ENCODE assay signal across 26 cellular contexts in the genomic region with DNA sequence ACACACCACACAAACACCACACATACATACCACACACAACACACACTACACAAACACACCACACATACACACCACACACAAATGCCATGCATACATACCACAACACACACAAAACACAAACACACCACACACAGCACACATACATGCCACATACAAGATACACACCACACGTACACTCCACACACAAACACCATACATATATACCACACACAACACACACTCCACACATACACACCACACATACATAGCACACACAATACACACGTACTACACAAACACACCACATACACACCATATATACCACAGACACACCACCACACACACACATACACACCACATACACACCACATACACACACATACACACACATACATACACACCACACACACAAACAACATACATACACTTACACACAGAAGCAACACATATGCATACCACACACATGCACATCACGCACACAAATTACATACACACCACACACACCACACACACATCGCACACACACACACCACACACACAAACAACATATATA. TPM values are rescaled to one million over a fixed set of nuclear protein-coding genes. Genes with fewer than 3 reads are reported as not detected.
DNase-seq lines count a peak whose midpoint lies in the region; ATAC-seq, FAIRE-seq and TF ChIP-seq lines count a peak whose summit lies in the region.
"Had no signal": no experiment of that assay in that cellular context is flagged by ENCODE, and none has a peak within 500 bp of the region (broad histone marks: within the 10 kb centered on the region; RNA-seq: fewer than 3 reads in every experiment).

No MANE protein-coding gene starts in this region.

- H3K9ac ChIP-seq in HepG2 (ENCODE audit: insufficient read depth, low read depth, low read length) = no peak overlapping the region

- no peak overlapping the region for H3K27ac ChIP-seq in HepG2 (ENCODE audit: extremely low read length, insufficient read depth, low read length)
- no peak overlapping the region for H3K27ac ChIP-seq in right lobe of liver

- no peak for TF ChIP-seq RAD21 in HepG2 (CRISPR knock-in tag; IDR thresholded peaks at IDR 0.05)

- no peaks in the 10 kb centered on the region for H3K9me3 ChIP-seq in HepG2 (ENCODE audit: low read length)
- H3K9me3 ChIP-seq in right lobe of liver = no peaks in the 10 kb centered on the region
- H3K9me3 ChIP-seq: BE2C, transverse colon had no signal

- H2AFZ ChIP-seq in HepG2 (ENCODE audit: low read length) = no peak overlapping the region

- H3K4me3 ChIP-seq in HepG2 (replicated peaks in 1 of 3; ENCODE audit: insufficient read depth in 1 of 3, low read depth in 2 of 3, low read length in 3 of 3) (no peak overlapping the region), right lobe of liver (no peak overlapping the region), epithelial cell of esophagus (ENCODE audit: low read length) (peak overlapping the region; percentile 41)
- H3K4me3 ChIP-seq: transverse colon had no signal

- WGBS in HepG2 (ENCODE audit: low lambda C conversion rate) = 78% methylated on average over 4 of the region's 4 CpGs
- 92% methylated on average over 4 of the region's 4 CpGs for WGBS in right lobe of liver (ENCODE audit: insufficient coverage, low coverage, low lambda C conversion rate, missing lambda C conversion rate)

- H3K36me3 ChIP-seq in HepG2 (replicated peaks in 1 of 2; ENCODE audit: control insufficient read depth in 1 of 2, insufficient read depth in 2 of 2, low read length in 2 of 2) = no peaks in the 10 kb centered on the region
- H3K36me3 ChIP-seq in right lobe of liver = no peaks in the 10 kb centered on the region
- H3K36me3 ChIP-seq: BE2C, transverse colon had no signal

- no peak overlapping the region for H3K4me3 Mint-ChIP-seq in neural crest cell
- no peak overlapping the region for H3K4me3 Mint-ChIP-seq in progenitor cell of endocrine pancreas (ENCODE audit: low read depth)
- H3K4me3 Mint-ChIP-seq: activated CD8-positive, alpha-beta T cell treated with anti-CD3 and anti-CD28 coated beads for 36 hours; memory B cell; natural killer cell treated with Interleukin-12 subunit alpha and Interleukin-12 subunit beta and Interleukin-15 and Interleukin-18, amount 100 ng/mL, for 72 hours; T-helper 1 cell treated with Interleukin-12 subunit alpha and Interleukin-12 subunit beta and Interleukin-4 antibody, amounts not matched to agents 30 μg/mL and 1 μg/mL, for 36 hours had no signal

- H4K20me1 ChIP-seq in HepG2 (ENCODE audit: insufficient read depth, low read length) = no peaks in the 10 kb centered on the region

- peaks cover 6% of the 10 kb centered on the region for H3K9me3 Mint-ChIP-seq in neural crest cell
- no peaks in the 10 kb centered on the region for H3K9me3 Mint-ChIP-seq in progenitor cell of endocrine pancreas (ENCODE audit: low read depth)
- H3K9me3 Mint-ChIP-seq: activated CD8-positive, alpha-beta T cell treated with anti-CD3 and anti-CD28 coated beads for 36 hours; memory B cell; natural killer cell treated with Interleukin-12 subunit alpha and Interleukin-12 subunit beta and Interleukin-15 and Interleukin-18, amount 100 ng/mL, for 72 hours; T-helper 1 cell treated with Interleukin-12 subunit alpha and Interleukin-12 subunit beta and Interleukin-4 antibody, amounts not matched to agents 30 μg/mL and 1 μg/mL, for 36 hours had no signal

- FAIRE-seq in HepG2 (lab: Jason Lieb, UNC) = no peak
- FAIRE-seq: D721Med, endometrium, H54 had no signal

- in situ Hi-C loops in HepG2 (cut with HindIII; ENCODE audit: extremely low pct_ligation_motif_present, low pct_unique_long_range_greater_than_20kb) = no loop called here

- no TSS peak for BruUV-seq in HepG2 (replicated peaks; lab: Mats Ljungman, UMichigan)

- CTCF ChIA-PET in HepG2 (lab: Yijun Ruan, JAX; ENCODE audit: low intra/inter-chr PET ratio, low total read pairs) = no interaction called here

- H3K4me1 ChIP-seq in HepG2 (ENCODE audit: insufficient read depth, low read length) = peaks cover 6% of the 10 kb centered on the region
- peaks cover 0 to 8% (median 0%) of the 10 kb centered on the region in 4 donors for H3K4me1 ChIP-seq in right lobe of liver
- H3K4me1 ChIP-seq: BE2C had no signal

- H3K79me2 ChIP-seq in HepG2 (ENCODE audit: insufficient read depth, low read length) = no peaks in the 10 kb centered on the region

- intact Hi-C loops in HepG2 (cut with micrococcal nuclease; ENCODE audit: unreplicated experiment) (no loop called here), right lobe of liver (cut with DNase I) (no loop called here)

- H3K4me1 Mint-ChIP-seq in neural crest cell (peaks cover 41% of the 10 kb centered on the region), progenitor cell of endocrine pancreas (ENCODE audit: low read depth) (no peaks in the 10 kb centered on the region)

- no peak overlapping the region for H3K4me2 ChIP-seq in HepG2 (ENCODE audit: low read depth, low read length)

- peaks cover 3% of the 10 kb centered on the region for H3K27me3 Mint-ChIP-seq in neural crest cell (ENCODE audit: low read depth)
- H3K27me3 Mint-ChIP-seq in progenitor cell of endocrine pancreas = peaks cover 22% of the 10 kb centered on the region

- POLR2A ChIA-PET in HepG2 (lab: Yijun Ruan, JAX) = no interaction called here

- TF ChIP-seq CTCF in HepG2 (CRISPR knock-in tag; IDR thresholded peaks at IDR 0.05) (no peak), right lobe of liver (IDR thresholded peaks at IDR 0.05) (no peak), epithelial cell of esophagus (IDR thresholded peaks at IDR 0.05; ENCODE audit: insufficient read depth, low read depth, low read length, missing control alignments) (no peak), neural crest cell (conservative IDR thresholded peaks at IDR 0.05) (no peak), progenitor cell of endocrine pancreas (IDR thresholded peaks at IDR 0.05; ENCODE audit: unreplicated experiment) (no peak)

- DNase-seq in HepG2 (ENCODE audit: low spot score) = no peak
- no peak for DNase-seq in right lobe of liver
- peak; percentile 14 for DNase-seq in epithelial cell of esophagus (ENCODE audit: low read depth)
- no peak for DNase-seq in neural crest cell (ENCODE audit: low read depth, low spot score)
- no peak for DNase-seq in SW480 (ENCODE audit: low spot score)
- DNase-seq in progenitor cell of endocrine pancreas (ENCODE audit: low spot score, unreplicated experiment) = no peak
- DNase-seq in middle frontal gyrus (ENCODE audit: extremely low spot score, low spot score) = no peak
- no peak for DNase-seq in T-helper 1 cell
- DNase-seq: activated CD8-positive, alpha-beta T cell treated with anti-CD3 and anti-CD28 coated beads for 36 hours; activated naive CD4-positive, alpha-beta T cell treated with Interleukin-2 at 50 U/mL for 16 hours; activated T-cell treated with anti-CD3 and anti-CD28 coated beads, Interleukin-2, amount 50 U/mL, for 1 hour; amygdala; BE2C; foreskin melanocyte; MM.1S; NCI-H146; NCI-H774; OCI-M1; transverse colon had no signal

- no peak for TF ChIP-seq EP300 in HepG2 (IDR thresholded peaks at IDR 0.05; ENCODE audit: low read depth in 2 of 2, low read length in 2 of 2)
- TF ChIP-seq EP300 in HepG2 (CRISPR knock-in tag; IDR thresholded peaks at IDR 0.05; ENCODE audit: borderline replicate concordance) = no peak

- H3K27ac Mint-ChIP-seq in neural crest cell (ENCODE audit: unreplicated experiment) (peak overlapping the region; percentile 55), progenitor cell of endocrine pancreas (no peak overlapping the region)
- H3K27ac Mint-ChIP-seq: activated CD8-positive, alpha-beta T cell treated with anti-CD3 and anti-CD28 coated beads for 36 hours; memory B cell; natural killer cell treated with Interleukin-12 subunit alpha and Interleukin-12 subunit beta and Interleukin-15 and Interleukin-18, amount 100 ng/mL, for 72 hours; T-helper 1 cell treated with Interleukin-12 subunit alpha and Interleukin-12 subunit beta and Interleukin-4 antibody, amounts not matched to agents 30 μg/mL and 1 μg/mL, for 36 hours had no signal

- ATAC-seq in HepG2 (no peak), right lobe of liver (no peak)
- ATAC-seq: activated CD8-positive, alpha-beta T cell treated with anti-CD3 and anti-CD28 coated beads for 36 hours; natural killer cell treated with Interleukin-12 subunit alpha and Interleukin-12 subunit beta and Interleukin-15 and Interleukin-18, amount 100 ng/mL, for 72 hours had no signal

- H3K36me3 Mint-ChIP-seq in neural crest cell (ENCODE audit: low read depth) = peaks cover 5% of the 10 kb centered on the region
- no peaks in the 10 kb centered on the region for H3K36me3 Mint-ChIP-seq in progenitor cell of endocrine pancreas (ENCODE audit: insufficient read depth)
- H3K36me3 Mint-ChIP-seq: memory B cell; natural killer cell treated with Interleukin-12 subunit alpha and Interleukin-12 subunit beta and Interleukin-15 and Interleukin-18, amount 100 ng/mL, for 72 hours had no signal

- peaks cover 0 to 10% of the 10 kb centered on the region in 2 experiments; a peak in 3 of 5 replicates for H3K27me3 ChIP-seq in HepG2 (ENCODE audit: control insufficient read depth in 1 of 2, insufficient read depth in 2 of 2, low read length in 2 of 2)
- H3K27me3 ChIP-seq in right lobe of liver = no peaks in the 10 kb centered on the region
- H3K27me3 ChIP-seq: BE2C, transverse colon had no signal

- TF ChIP-seq POLR2A in HepG2 (IDR thresholded peaks at IDR 0.05; ENCODE audit: insufficient read depth in 1 of 2, low read depth in 2 of 2, low read length in 2 of 2) (no peak), right lobe of liver (IDR thresholded peaks at IDR 0.05) (no peak)

RNA-seq across cellular contexts. Expression of gene RAB7B, which starts 1.1 kb away (rescaled TPM):
- 0.34 and 0.46 TPM in 2 replicates for total RNA-seq in HepG2 (2016; rRNA removed; fragmentation: Illumina TruSeq; extraction: Trizol)
- total RNA-seq in HepG2 (2016; cell fraction: cytosol; rRNA removed; fragmentation: Illumina TruSeq; extraction: Trizol; ENCODE audit: low read depth) = not detected in 2 replicates
- 0.32 and 0.49 TPM in 2 replicates for total RNA-seq in HepG2 (2016; cell fraction: insoluble cytoplasmic fraction; rRNA removed; fragmentation: Illumina TruSeq; extraction: Trizol)
- total RNA-seq in HepG2 (2016; cell fraction: membrane; rRNA removed; fragmentation: Illumina TruSeq; extraction: Trizol) = 0.22 TPM in 1 of 2 replicates, not detected in the other
- 0.19 and 0.28 TPM in 2 replicates for total RNA-seq in HepG2 (2016; cell fraction: nucleus; rRNA removed; fragmentation: Illumina TruSeq; extraction: Trizol)
- 0.05 and 0.39 TPM in 2 replicates for polyA plus RNA-seq in HepG2 (2011; rRNA removed)
- polyA plus RNA-seq in HepG2 (2011; cell fraction: cytosol; rRNA removed) = 0.09 and 0.19 TPM in 2 replicates
- 0.31 and 0.34 TPM in 2 replicates for polyA plus RNA-seq in HepG2 (2011; cell fraction: nucleus; rRNA removed)
- polyA plus RNA-seq in HepG2 (2012) = not detected in 2 replicates
- polyA plus RNA-seq in HepG2 (2016; cell fraction: cytosol; fragmentation: Illumina TruSeq; extraction: Trizol; ENCODE audit: low read depth) = 0.06 and 0.08 TPM in 2 replicates
- 0.50 and 0.66 TPM in 2 replicates for polyA plus RNA-seq in HepG2 (2016; cell fraction: insoluble cytoplasmic fraction; fragmentation: Illumina TruSeq; extraction: Trizol; ENCODE audit: low read depth)
- polyA plus RNA-seq in HepG2 (2016; cell fraction: membrane; fragmentation: Illumina TruSeq; extraction: Trizol; ENCODE audit: low read depth) = 0.10 TPM in 1 of 2 replicates, not detected in the other
- polyA plus RNA-seq in HepG2 (2016; cell fraction: nucleus; fragmentation: Illumina TruSeq; extraction: Trizol; ENCODE audit: insufficient read depth, low read depth) = 0.24 TPM in 1 of 2 replicates, not detected in the other
- polyA minus RNA-seq in HepG2 (2011; rRNA and poly(A)+ RNA removed; ENCODE audit: low replicate concordance) = 0.12 TPM in 1 of 2 replicates, not detected in the other
- not detected in 2 replicates for polyA minus RNA-seq in HepG2 (2011; cell fraction: cytosol; rRNA and poly(A)+ RNA removed)
- not detected in 2 replicates for polyA minus RNA-seq in HepG2 (2011; cell fraction: nucleus; rRNA and poly(A)+ RNA removed)
- 1 to 10 TPM in 1 of 6 experiments, under 1 TPM in 5; 0.14 to 1.4 (median 0.37) TPM for total RNA-seq in right lobe of liver
- 4.4 and 4.5 TPM in 2 replicates for total RNA-seq in neural crest cell
- total RNA-seq in progenitor cell of endocrine pancreas = 0.13 TPM in 1 of 2 replicates, not detected in the other
- total RNA-seq: activated CD8-positive, alpha-beta T cell treated with anti-CD3 and anti-CD28 coated beads for 36 hours; natural killer cell treated with Interleukin-12 subunit alpha and Interleukin-12 subunit beta and Interleukin-15 and Interleukin-18, amount 100 ng/mL, for 72 hours had no signal

RNA-seq across cellular contexts. Expression of gene CTSE, which starts 19.4 kb away (rescaled TPM):
- 0.69 and 0.95 TPM in 2 replicates for total RNA-seq in HepG2 (2016; rRNA removed; fragmentation: Illumina TruSeq; extraction: Trizol)
- total RNA-seq in HepG2 (2016; cell fraction: cytosol; rRNA removed; fragmentation: Illumina TruSeq; extraction: Trizol; ENCODE audit: low read depth) = 0.18 and 0.20 TPM in 2 replicates
- total RNA-seq in HepG2 (2016; cell fraction: insoluble cytoplasmic fraction; rRNA removed; fragmentation: Illumina TruSeq; extraction: Trizol) = 0.62 and 0.76 TPM in 2 replicates
- total RNA-seq in HepG2 (2016; cell fraction: membrane; rRNA removed; fragmentation: Illumina TruSeq; extraction: Trizol) = 0.19 and 0.48 TPM in 2 replicates
- 1.3 and 1.4 TPM in 2 replicates for total RNA-seq in HepG2 (2016; cell fraction: nucleus; rRNA removed; fragmentation: Illumina TruSeq; extraction: Trizol)
- 0.37 and 0.50 TPM in 2 replicates for polyA plus RNA-seq in HepG2 (2011; rRNA removed)
- polyA plus RNA-seq in HepG2 (2011; cell fraction: cytosol; rRNA removed) = 0.50 and 0.58 TPM in 2 replicates
- polyA plus RNA-seq in HepG2 (2011; cell fraction: nucleus; rRNA removed) = 0.06 and 0.26 TPM in 2 replicates
- polyA plus RNA-seq in HepG2 (2012) = 0.19 and 0.23 TPM in 2 replicates
- polyA plus RNA-seq in HepG2 (2016; cell fraction: cytosol; fragmentation: Illumina TruSeq; extraction: Trizol; ENCODE audit: low read depth) = 0.18 and 0.36 TPM in 2 replicates
- polyA plus RNA-seq in HepG2 (2016; cell fraction: insoluble cytoplasmic fraction; fragmentation: Illumina TruSeq; extraction: Trizol; ENCODE audit: low read depth) = 0.30 and 0.46 TPM in 2 replicates
- 0.26 and 0.27 TPM in 2 replicates for polyA plus RNA-seq in HepG2 (2016; cell fraction: membrane; fragmentation: Illumina TruSeq; extraction: Trizol; ENCODE audit: low read depth)
- polyA plus RNA-seq in HepG2 (2016; cell fraction: nucleus; fragmentation: Illumina TruSeq; extraction: Trizol; ENCODE audit: insufficient read depth, low read depth) = 1.6 and 2.5 TPM in 2 replicates
- polyA minus RNA-seq in HepG2 (2011; rRNA and poly(A)+ RNA removed; ENCODE audit: low replicate concordance) = 0.07 and 0.26 TPM in 2 replicates
- polyA minus RNA-seq in HepG2 (2011; cell fraction: cytosol; rRNA and poly(A)+ RNA removed) = not detected in 2 replicates
- polyA minus RNA-seq in HepG2 (2011; cell fraction: nucleus; rRNA and poly(A)+ RNA removed) = 0.25 TPM in 1 of 2 replicates, not detected in the other
- under 1 TPM in 2 of 6 experiments, not detected in 4; 0.11 to 0.22 TPM for total RNA-seq in right lobe of liver
- total RNA-seq in neural crest cell = not detected in 2 replicates
- total RNA-seq in progenitor cell of endocrine pancreas = 5.6 and 8.4 TPM in 2 replicates
- total RNA-seq: A172; activated CD8-positive, alpha-beta T cell treated with anti-CD3 and anti-CD28 coated beads for 36 hours; natural killer cell treated with Interleukin-12 subunit alpha and Interleukin-12 subunit beta and Interleukin-15 and Interleukin-18, amount 100 ng/mL, for 72 hours had no signal

RNA-seq across cellular contexts. Expression of gene RHEX, which starts 48.6 kb away (rescaled TPM):
- total RNA-seq in HepG2 (2016; rRNA removed; fragmentation: Illumina TruSeq; extraction: Trizol) (1.6 and 2.7 TPM in 2 replicates), right lobe of liver (under 1 TPM in 5 of 6 experiments, not detected in 1; 0.18 to 0.57 (median 0.26) TPM), neural crest cell (0.48 and 0.93 TPM in 2 replicates), progenitor cell of endocrine pancreas (not detected in 2 replicates)
- total RNA-seq in HepG2 (2016; cell fraction: cytosol; rRNA removed; fragmentation: Illumina TruSeq; extraction: Trizol; ENCODE audit: low read depth) = 0.51 and 0.71 TPM in 2 replicates
- total RNA-seq in HepG2 (2016; cell fraction: insoluble cytoplasmic fraction; rRNA removed; fragmentation: Illumina TruSeq; extraction: Trizol) = 1.9 and 3.2 TPM in 2 replicates
- 1.2 and 1.3 TPM in 2 replicates for total RNA-seq in HepG2 (2016; cell fraction: membrane; rRNA removed; fragmentation: Illumina TruSeq; extraction: Trizol)
- 9.2 and 9.4 TPM in 2 replicates for total RNA-seq in HepG2 (2016; cell fraction: nucleus; rRNA removed; fragmentation: Illumina TruSeq; extraction: Trizol)
- 1.3 and 1.4 TPM in 2 replicates for polyA plus RNA-seq in HepG2 (2011; rRNA removed)
- polyA plus RNA-seq in HepG2 (2011; cell fraction: cytosol; rRNA removed) = 0.76 and 0.82 TPM in 2 replicates
- polyA plus RNA-seq in HepG2 (2011; cell fraction: nucleus; rRNA removed) = 3.7 and 4.5 TPM in 2 replicates
- polyA plus RNA-seq in HepG2 (2012) = 1.2 and 2.7 TPM in 2 replicates
- 0.32 and 0.57 TPM in 2 replicates for polyA plus RNA-seq in HepG2 (2016; cell fraction: cytosol; fragmentation: Illumina TruSeq; extraction: Trizol; ENCODE audit: low read depth)
- polyA plus RNA-seq in HepG2 (2016; cell fraction: insoluble cytoplasmic fraction; fragmentation: Illumina TruSeq; extraction: Trizol; ENCODE audit: low read depth) = 1.2 and 1.8 TPM in 2 replicates
- 0.90 and 1.1 TPM in 2 replicates for polyA plus RNA-seq in HepG2 (2016; cell fraction: membrane; fragmentation: Illumina TruSeq; extraction: Trizol; ENCODE audit: low read depth)
- 7.6 and 8.5 TPM in 2 replicates for polyA plus RNA-seq in HepG2 (2016; cell fraction: nucleus; fragmentation: Illumina TruSeq; extraction: Trizol; ENCODE audit: insufficient read depth, low read depth)
- polyA minus RNA-seq in HepG2 (2011; rRNA and poly(A)+ RNA removed; ENCODE audit: low replicate concordance) = 2.5 TPM in 1 of 2 replicates, not detected in the other
- polyA minus RNA-seq in HepG2 (2011; cell fraction: cytosol; rRNA and poly(A)+ RNA removed) = 1.4 TPM in 1 of 2 replicates, not detected in the other
- 7.7 and 10.4 TPM in 2 replicates for polyA minus RNA-seq in HepG2 (2011; cell fraction: nucleus; rRNA and poly(A)+ RNA removed)
- total RNA-seq: A172; activated CD8-positive, alpha-beta T cell treated with anti-CD3 and anti-CD28 coated beads for 36 hours had no signal
